In the genomic region with DNA sequence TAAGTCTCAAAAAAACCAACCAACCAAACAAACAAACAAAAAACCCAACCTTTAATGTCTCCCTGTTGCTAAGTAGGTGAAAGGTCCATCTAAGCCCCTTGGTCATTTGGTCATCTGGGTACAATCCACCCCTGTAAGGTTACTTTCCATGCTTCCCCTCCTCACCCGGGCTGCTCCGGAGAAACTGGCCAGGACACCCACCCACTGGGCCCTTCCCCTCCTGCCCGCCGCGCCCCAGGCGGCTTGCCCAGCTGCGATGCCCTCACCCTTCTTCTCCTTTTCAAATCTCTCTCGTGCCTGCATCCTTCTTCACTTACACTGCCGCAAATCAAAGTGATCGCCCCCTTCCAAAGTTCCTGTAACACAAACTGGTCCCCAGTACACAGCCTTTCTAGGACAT, we compare ENCODE assay signal across 1 cellular context.
TF ChIP-seq lines count a peak whose summit lies in the region.

No MANE protein-coding gene starts in this region.

TF ChIP-seq in GM23338, 12 proteins besides CTCF, POLR2A, EP300 and RAD21 (continued from another document):
- TF ChIP-seq, protein P1, sequence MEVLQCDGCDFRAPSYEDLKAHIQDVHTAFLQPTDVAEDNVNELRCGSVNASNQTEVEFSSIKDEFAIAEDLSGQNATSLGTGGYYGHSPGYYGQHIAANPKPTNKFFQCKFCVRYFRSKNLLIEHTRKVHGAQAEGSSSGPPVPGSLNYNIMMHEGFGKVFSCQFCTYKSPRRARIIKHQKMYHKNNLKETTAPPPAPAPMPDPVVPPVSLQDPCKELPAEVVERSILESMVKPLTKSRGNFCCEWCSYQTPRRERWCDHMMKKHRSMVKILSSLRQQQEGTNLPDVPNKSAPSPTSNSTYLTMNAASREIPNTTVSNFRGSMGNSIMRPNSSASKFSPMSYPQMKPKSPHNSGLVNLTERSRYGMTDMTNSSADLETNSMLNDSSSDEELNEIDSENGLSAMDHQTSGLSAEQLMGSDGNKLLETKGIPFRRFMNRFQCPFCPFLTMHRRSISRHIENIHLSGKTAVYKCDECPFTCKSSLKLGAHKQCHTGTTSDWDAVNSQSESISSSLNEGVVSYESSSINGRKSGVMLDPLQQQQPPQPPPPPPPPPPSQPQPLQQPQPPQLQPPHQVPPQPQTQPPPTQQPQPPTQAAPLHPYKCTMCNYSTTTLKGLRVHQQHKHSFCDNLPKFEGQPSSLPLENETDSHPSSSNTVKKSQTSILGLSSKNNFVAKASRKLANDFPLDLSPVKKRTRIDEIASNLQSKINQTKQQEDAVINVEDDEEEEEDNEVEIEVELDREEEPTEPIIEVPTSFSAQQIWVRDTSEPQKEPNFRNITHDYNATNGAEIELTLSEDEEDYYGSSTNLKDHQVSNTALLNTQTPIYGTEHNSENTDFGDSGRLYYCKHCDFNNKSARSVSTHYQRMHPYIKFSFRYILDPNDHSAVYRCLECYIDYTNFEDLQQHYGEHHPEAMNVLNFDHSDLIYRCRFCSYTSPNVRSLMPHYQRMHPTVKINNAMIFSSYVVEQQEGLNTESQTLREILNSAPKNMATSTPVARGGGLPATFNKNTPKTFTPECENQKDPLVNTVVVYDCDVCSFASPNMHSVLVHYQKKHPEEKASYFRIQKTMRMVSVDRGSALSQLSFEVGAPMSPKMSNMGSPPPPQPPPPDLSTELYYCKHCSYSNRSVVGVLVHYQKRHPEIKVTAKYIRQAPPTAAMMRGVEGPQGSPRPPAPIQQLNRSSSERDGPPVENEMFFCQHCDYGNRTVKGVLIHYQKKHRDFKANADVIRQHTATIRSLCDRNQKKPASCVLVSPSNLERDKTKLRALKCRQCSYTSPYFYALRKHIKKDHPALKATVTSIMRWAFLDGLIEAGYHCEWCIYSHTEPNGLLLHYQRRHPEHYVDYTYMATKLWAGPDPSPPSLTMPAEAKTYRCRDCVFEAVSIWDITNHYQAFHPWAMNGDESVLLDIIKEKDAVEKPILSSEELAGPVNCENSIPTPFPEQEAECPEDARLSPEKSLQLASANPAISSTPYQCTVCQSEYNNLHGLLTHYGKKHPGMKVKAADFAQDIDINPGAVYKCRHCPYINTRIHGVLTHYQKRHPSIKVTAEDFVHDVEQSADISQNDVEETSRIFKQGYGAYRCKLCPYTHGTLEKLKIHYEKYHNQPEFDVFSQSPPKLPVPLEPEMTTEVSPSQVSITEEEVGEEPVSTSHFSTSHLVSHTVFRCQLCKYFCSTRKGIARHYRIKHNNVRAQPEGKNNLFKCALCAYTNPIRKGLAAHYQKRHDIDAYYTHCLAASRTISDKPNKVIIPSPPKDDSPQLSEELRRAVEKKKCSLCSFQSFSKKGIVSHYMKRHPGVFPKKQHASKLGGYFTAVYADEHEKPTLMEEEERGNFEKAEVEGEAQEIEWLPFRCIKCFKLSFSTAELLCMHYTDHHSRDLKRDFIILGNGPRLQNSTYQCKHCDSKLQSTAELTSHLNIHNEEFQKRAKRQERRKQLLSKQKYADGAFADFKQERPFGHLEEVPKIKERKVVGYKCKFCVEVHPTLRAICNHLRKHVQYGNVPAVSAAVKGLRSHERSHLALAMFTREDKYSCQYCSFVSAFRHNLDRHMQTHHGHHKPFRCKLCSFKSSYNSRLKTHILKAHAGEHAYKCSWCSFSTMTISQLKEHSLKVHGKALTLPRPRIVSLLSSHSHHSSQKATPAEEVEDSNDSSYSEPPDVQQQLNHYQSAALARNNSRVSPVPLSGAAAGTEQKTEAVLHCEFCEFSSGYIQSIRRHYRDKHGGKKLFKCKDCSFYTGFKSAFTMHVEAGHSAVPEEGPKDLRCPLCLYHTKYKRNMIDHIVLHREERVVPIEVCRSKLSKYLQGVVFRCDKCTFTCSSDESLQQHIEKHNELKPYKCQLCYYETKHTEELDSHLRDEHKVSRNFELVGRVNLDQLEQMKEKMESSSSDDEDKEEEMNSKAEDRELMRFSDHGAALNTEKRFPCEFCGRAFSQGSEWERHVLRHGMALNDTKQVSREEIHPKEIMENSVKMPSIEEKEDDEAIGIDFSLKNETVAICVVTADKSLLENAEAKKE (CRISPR knock-in tag; IDR thresholded peaks at IDR 0.05): no peak
- TF ChIP-seq ZNF331 (CRISPR knock-in tag; IDR thresholded peaks at IDR 0.05; ENCODE audit: low read depth) (no peak), NANOG (IDR thresholded peaks at IDR 0.05; ENCODE audit: borderline replicate concordance) (no peak), CREB1 (CRISPR knock-in tag; IDR thresholded peaks at IDR 0.05; ENCODE audit: low read depth) (no peak), ZNF114 (CRISPR knock-in tag; IDR thresholded peaks at IDR 0.05) (no peak), JUNB (IDR thresholded peaks at IDR 0.05; ENCODE audit: unreplicated experiment) (no peak), STAT1 (IDR thresholded peaks at IDR 0.05; ENCODE audit: unreplicated experiment) (no peak), POLR2AphosphoS5 (IDR thresholded peaks at IDR 0.05; ENCODE audit: low read depth) (no peak)
TF ChIP-seq in GM23338: peak in this region for 0.
